ENCODE assay signal across 9 cellular contexts in genomic region chr20:64069614-64070243, GRCh38. TPM values are rescaled to one million over a fixed set of nuclear protein-coding genes. Genes with fewer than 3 reads are reported as not detected.
DNase-seq lines count a peak whose midpoint lies in the region; ATAC-seq, FAIRE-seq and TF ChIP-seq lines count a peak whose summit lies in the region.
"Had no signal": no experiment of that assay in that cellular context is flagged by ENCODE, and none has a peak within 500 bp of the region (broad histone marks: within the 10 kb centered on the region; RNA-seq: fewer than 3 reads in every experiment).

No MANE protein-coding gene starts in this region.

- H3K27ac Mint-ChIP-seq in activated CD4-positive, alpha-beta memory T cell treated with anti-CD3 and anti-CD28 coated beads, Interleukin-2, amount 10 ng/mL, durations not matched to agents 7 days and 5 days = no peak overlapping the region

- H3K36me3 ChIP-seq in kidney (ENCODE audit: control insufficient read depth in 1 of 2, insufficient read depth in 2 of 2, low read length in 2 of 2) = no peaks in the 10 kb centered on the region

- H3K36me3 Mint-ChIP-seq in activated CD4-positive, alpha-beta memory T cell treated with anti-CD3 and anti-CD28 coated beads, Interleukin-2, amount 10 ng/mL, durations not matched to agents 7 days and 5 days (ENCODE audit: low read depth) = peaks cover 28% of the 10 kb centered on the region

- H3K27ac ChIP-seq in kidney (ENCODE audit: low read depth in 2 of 2, low read length in 2 of 2) = no peak overlapping the region

- no peak overlapping the region for H3K4me3 Mint-ChIP-seq in activated CD4-positive, alpha-beta memory T cell treated with anti-CD3 and anti-CD28 coated beads, Interleukin-2, amount 10 ng/mL, durations not matched to agents 7 days and 5 days

- CTCF ChIA-PET in activated CD4-positive, alpha-beta memory T cell treated with anti-CD3 and anti-CD28 coated beads, Interleukin-2, amount 10 ng/mL, durations not matched to agents 7 days and 5 days (lab: Charles Lee) = interaction anchor here (1.0 to 1.9 kb wide), 3 partner anchors 8 to 30 kb away, joined by 3 to 10 read pairs (median 6); no protein-coding TSS in a partner anchor

- H3K9ac ChIP-seq in kidney (ENCODE audit: low read length in 2 of 2) = no peak overlapping the region

- no peak for TF ChIP-seq POLR2A in GM12892 (IDR thresholded peaks at IDR 0.05; ENCODE audit: low read depth, low read length)

- H3K9me3 ChIP-seq in kidney (ENCODE audit: control insufficient read depth in 1 of 2, low read length in 2 of 2) = no peaks in the 10 kb centered on the region

- TF ChIP-seq CTCF in AG09319 (IDR thresholded peaks at IDR 0.05; ENCODE audit: low read depth, low read length) = peak; percentile 65
- peak; percentile 42 for TF ChIP-seq CTCF in kidney (IDR thresholded peaks at IDR 0.05; ENCODE audit: borderline replicate concordance, extremely low read depth, insufficient read depth)

- H3K4me3 ChIP-seq in kidney (ENCODE audit: low read length in 2 of 2) = no peak overlapping the region

- ATAC-seq in HG03521 (IDR thresholded peaks at IDR 0.05; ENCODE audit: unreplicated experiment) (no peak), HG03354 (IDR thresholded peaks at IDR 0.05; ENCODE audit: poor library complexity, severe bottlenecking, unreplicated experiment) (no peak)

- intact Hi-C loops in kidney (cut with DNase I) (no loop called here), posterior vena cava (cut with DNase I) (no loop called here)

- DNase-seq in AG09319 (ENCODE audit: extremely low read depth, low read depth) (no peak), GM12892 (ENCODE audit: insufficient read length) (peak; percentile 67), kidney (no peak), posterior vena cava (ENCODE audit: low spot score) (no peak), NCI-H2029 treated with DMSO at 0.1 percent for 48 hours (lab: John Stamatoyannopoulos, UW) (no peak)
- DNase-seq in activated CD4-positive, alpha-beta memory T cell treated with anti-CD3 and anti-CD28 coated beads, Interleukin-2, amount 10 ng/mL, durations not matched to agents 7 days and 5 days = peak; percentile 47
- DNase-seq: stimulated activated CD4-positive, alpha-beta T cell treated with anti-CD3 and anti-CD28 coated beads, Interleukin-12 subunit alpha, Interleukin-12 subunit beta, amount 100 ng/mL, for 4 hours had no signal

- peaks cover 57% of the 10 kb centered on the region for H3K4me1 Mint-ChIP-seq in activated CD4-positive, alpha-beta memory T cell treated with anti-CD3 and anti-CD28 coated beads, Interleukin-2, amount 10 ng/mL, durations not matched to agents 7 days and 5 days

- no peaks in the 10 kb centered on the region for H3K9me3 Mint-ChIP-seq in activated CD4-positive, alpha-beta memory T cell treated with anti-CD3 and anti-CD28 coated beads, Interleukin-2, amount 10 ng/mL, durations not matched to agents 7 days and 5 days

- H3K27me3 Mint-ChIP-seq in activated CD4-positive, alpha-beta memory T cell treated with anti-CD3 and anti-CD28 coated beads, Interleukin-2, amount 10 ng/mL, durations not matched to agents 7 days and 5 days = no peaks in the 10 kb centered on the region

- FAIRE-seq in GM12892 (lab: Jason Lieb, UNC) (peak; percentile 56), kidney (lab: Jason Lieb, UNC) (no peak)

- POLR2A ChIA-PET in activated CD4-positive, alpha-beta memory T cell treated with anti-CD3 and anti-CD28 coated beads, Interleukin-2, amount 10 ng/mL, durations not matched to agents 7 days and 5 days (lab: Charles Lee) = interaction anchor here (0.8 to 3.9 kb wide), 4 partner anchors 8 to 30 kb away, joined by 3 to 16 read pairs (median 8); partner anchors contain the start of genes OPRL1 and RGS19

- peaks cover 0 to 4% of the 10 kb centered on the region in 2 donors for H3K4me1 ChIP-seq in kidney (ENCODE audit: control insufficient read depth in 1 of 2, insufficient read depth in 1 of 2, low read depth in 1 of 2, low read length in 2 of 2)

RNA-seq across cellular contexts. Expression of gene TCEA2, which starts 6.7 kb away (rescaled TPM):
- 10.4 TPM for polyA plus RNA-seq in GM12892 (2012; ENCODE audit: missing spikeins)
- total RNA-seq in activated CD4-positive, alpha-beta memory T cell treated with anti-CD3 and anti-CD28 coated beads, Interleukin-2, amount 10 ng/mL, durations not matched to agents 7 days and 5 days = 10 to 100 TPM; 66.3 to 74.1 TPM
- 53.8 TPM for total RNA-seq in kidney
- polyA plus RNA-seq in kidney (ENCODE audit: insufficient read depth, low read depth, low replicate concordance) = 90.9 TPM
- 10 to 100 TPM; 39.5 to 41.3 TPM for total RNA-seq in posterior vena cava

RNA-seq across cellular contexts. Expression of gene RGS19, which starts 9.6 kb away (rescaled TPM):
- polyA plus RNA-seq in GM12892 (2012; ENCODE audit: missing spikeins) = 14.0 TPM
- 100 to 1,000 TPM; 119 to 122 TPM for total RNA-seq in activated CD4-positive, alpha-beta memory T cell treated with anti-CD3 and anti-CD28 coated beads, Interleukin-2, amount 10 ng/mL, durations not matched to agents 7 days and 5 days
- total RNA-seq in kidney = 20.2 TPM
- polyA plus RNA-seq in kidney (ENCODE audit: insufficient read depth, low read depth, low replicate concordance) = 6.8 TPM
- 10 to 100 TPM; 18.0 to 19.1 TPM for total RNA-seq in posterior vena cava

RNA-seq across cellular contexts. Expression of gene OPRL1, which starts 10.2 kb away (rescaled TPM):
- polyA plus RNA-seq in GM12892 (2012; ENCODE audit: missing spikeins) = 0.23 TPM
- total RNA-seq in activated CD4-positive, alpha-beta memory T cell treated with anti-CD3 and anti-CD28 coated beads, Interleukin-2, amount 10 ng/mL, durations not matched to agents 7 days and 5 days = 1 to 10 TPM; 1.2 to 1.6 TPM
- total RNA-seq in kidney (1.2 TPM), posterior vena cava (1 to 10 TPM in 1 of 2 donors, under 1 TPM in 1; 0.76 to 1.4 TPM)
- polyA plus RNA-seq in kidney (ENCODE audit: insufficient read depth, low read depth, low replicate concordance) = 0.39 TPM

RNA-seq across cellular contexts. Expression of gene LKAAEAR1, which starts 14.5 kb away (rescaled TPM):
- not detected for polyA plus RNA-seq in GM12892 (2012; ENCODE audit: missing spikeins)
- under 1 TPM in 1 of 2 experiments, not detected in 1; 0.38 TPM for total RNA-seq in activated CD4-positive, alpha-beta memory T cell treated with anti-CD3 and anti-CD28 coated beads, Interleukin-2, amount 10 ng/mL, durations not matched to agents 7 days and 5 days
- total RNA-seq in kidney (0.31 TPM), posterior vena cava (not detected)
- not detected for polyA plus RNA-seq in kidney (ENCODE audit: insufficient read depth, low read depth, low replicate concordance)

RNA-seq across cellular contexts. Expression of gene SOX18, which starts 20.3 kb away (rescaled TPM):
- polyA plus RNA-seq in GM12892 (2012; ENCODE audit: missing spikeins) = 0.13 TPM
- total RNA-seq in activated CD4-positive, alpha-beta memory T cell treated with anti-CD3 and anti-CD28 coated beads, Interleukin-2, amount 10 ng/mL, durations not matched to agents 7 days and 5 days = under 1 TPM; 0.25 TPM
- total RNA-seq in kidney = 56.7 TPM
- polyA plus RNA-seq in kidney (ENCODE audit: insufficient read depth, low read depth, low replicate concordance) = 36.5 TPM
- total RNA-seq in posterior vena cava = 10 to 100 TPM; 40.8 to 47.6 TPM

Comparison
In these comparisons a context has a peak if more than half of its experiments do, and no peak if none do; other contexts are left out.
1. DNase-seq: peak in GM12892 (single experiment) and activated CD4-positive, alpha-beta memory T cell treated with anti-CD3 and anti-CD28 coated beads, Interleukin-2, amount 10 ng/mL, durations not matched to agents 7 days and 5 days (single experiment); none in AG09319 (single experiment), kidney (single experiment), posterior vena cava (single experiment) and NCI-H2029 treated with DMSO at 0.1 percent for 48 hours (single experiment).